11 cellular contexts compared by ENCODE assay signal in genomic region chrX:110671068-110671803, GRCh38.
A peak's percentile ranks its signal among the peaks of the same experiment; 100 is the strongest.
DNase-seq lines count a peak whose midpoint lies in the region; ATAC-seq and TF ChIP-seq lines count a peak whose summit lies in the region.
"Had no signal": no experiment of that assay in that cellular context is flagged by ENCODE, and none has a peak within 500 bp of the region (broad histone marks: within the 10 kb centered on the region; RNA-seq: fewer than 3 reads in every experiment).

No MANE protein-coding gene starts in this region.

- no peak for TF ChIP-seq EP300 in stomach (IDR thresholded peaks at IDR 0.05)

- TF ChIP-seq POLR2A in stomach (IDR thresholded peaks at IDR 0.05): no peak

- no peaks in the 10 kb centered on the region for H3K27me3 ChIP-seq in stomach

- no peak overlapping the region for H3K27ac ChIP-seq in stomach
- H3K27ac ChIP-seq: cardiac muscle cell had no signal

- H3K4me3 ChIP-seq in stomach: no peak overlapping the region
- H3K4me3 ChIP-seq: cardiac muscle cell had no signal

- no peaks in the 10 kb centered on the region for H3K4me1 ChIP-seq in stomach

- WGBS in stomach, 5 donors: 52 to 80% (median 68%) methylated on average over 3 of the region's 3 CpGs

- intact Hi-C loops in stomach (cut with DNase I; ENCODE audit: low total_unique reads): no loop called here

- H3K9me3 ChIP-seq in stomach: no peaks in the 10 kb centered on the region

- H3K36me3 ChIP-seq in stomach: no peaks in the 10 kb centered on the region
- H3K36me3 ChIP-seq: cardiac muscle cell had no signal

- ATAC-seq in GM19324 (IDR thresholded peaks at IDR 0.05; ENCODE audit: low FRiP score, unreplicated experiment) (peak; percentile 83), HG02759 (IDR thresholded peaks at IDR 0.05; ENCODE audit: unreplicated experiment) (peak; percentile 85), HG03575 (IDR thresholded peaks at IDR 0.05; ENCODE audit: extremely low read depth, insufficient number of reproducible peaks, low FRiP score, unreplicated experiment) (peak; percentile 97)
- ATAC-seq: HepG2 had no signal

- TF ChIP-seq CTCF in stomach (IDR thresholded peaks at IDR 0.05): no peak

- DNase-seq in kidney tubule cell (ENCODE audit: low spot score) (peak; percentile 17), GDM1 (lab: John Stamatoyannopoulos, UW) (no peak), occipital lobe (lab: John Stamatoyannopoulos, UW) (no peak), stomach (no peak), LoVo (ENCODE audit: low spot score) (no peak)
- DNase-seq: activated CD4-positive, alpha-beta T cell treated with anti-CD3 and anti-CD28 coated beads, Interleukin-2, amount 50 U/mL, for 4 hours had no signal
